Comparison of ENCODE assay signal across 8 cellular contexts in the genomic region with DNA sequence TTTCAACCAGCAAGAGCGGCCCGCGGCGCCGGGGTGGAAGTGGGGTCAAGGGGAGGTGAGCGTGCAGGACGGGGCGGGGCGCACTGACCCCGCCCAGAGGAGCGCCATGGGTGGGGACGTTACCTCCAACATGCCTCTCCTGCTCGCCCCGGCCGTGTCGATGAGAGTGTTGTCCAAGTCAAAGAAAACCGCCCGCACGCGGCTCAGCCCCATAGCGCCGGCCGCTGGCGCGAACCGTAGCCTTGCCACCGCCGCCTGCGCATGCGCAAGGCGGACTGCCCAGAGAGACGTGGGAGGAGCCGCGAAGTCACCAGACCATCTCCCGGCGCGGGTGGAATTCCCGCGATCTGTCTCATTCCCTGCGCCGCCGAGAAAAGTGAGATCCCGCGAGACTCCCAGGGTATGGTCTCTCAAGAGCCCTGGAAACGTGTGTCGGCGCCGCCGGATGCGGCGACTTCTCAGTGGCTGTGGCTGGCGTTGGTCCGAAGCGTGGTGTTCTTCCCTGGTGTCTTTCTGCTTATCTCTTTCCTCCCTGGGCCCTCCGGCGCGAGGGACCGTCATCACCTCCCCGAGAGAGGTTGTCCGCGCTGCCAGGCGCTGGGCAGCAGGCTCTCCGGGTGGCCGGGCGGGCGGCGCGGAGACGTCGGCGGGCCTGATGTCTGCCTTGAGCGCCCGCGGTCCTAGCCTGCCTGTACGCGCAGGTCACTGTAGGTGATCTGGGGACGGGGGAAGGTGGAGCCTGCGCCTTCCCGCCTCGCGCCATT. TPM values are rescaled to one million over a fixed set of nuclear protein-coding genes. Genes with fewer than 3 reads are reported as not detected.
DNase-seq lines count a peak whose midpoint lies in the region; ATAC-seq and TF ChIP-seq lines count a peak whose summit lies in the region.

A gene with protein sequence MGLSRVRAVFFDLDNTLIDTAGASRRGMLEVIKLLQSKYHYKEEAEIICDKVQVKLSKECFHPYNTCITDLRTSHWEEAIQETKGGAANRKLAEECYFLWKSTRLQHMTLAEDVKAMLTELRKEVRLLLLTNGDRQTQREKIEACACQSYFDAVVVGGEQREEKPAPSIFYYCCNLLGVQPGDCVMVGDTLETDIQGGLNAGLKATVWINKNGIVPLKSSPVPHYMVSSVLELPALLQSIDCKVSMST (minus strand): TSS at position 279 of the 764 bp plus-strand sequence. CDS start 66 bp downstream, at position 213.

- H3K27ac Mint-ChIP-seq in nephron progenitor cell = peak within 1 kb of the TSS; percentile 97
- H3K27ac Mint-ChIP-seq in stimulated activated naive CD8-positive, alpha-beta T cell treated with anti-CD3 and anti-CD28 coated beads, Interleukin-15, Interleukin-2, amounts not matched to agents 100 ng/mL and 50 ng/mL, for 24 hours = peak within 1 kb of the TSS; percentile 96

- H3K36me3 ChIP-seq in H7 (replicated peaks; ENCODE audit: control insufficient read depth, insufficient read depth, low read length) (no peaks in the 10 kb centered on the region), Loucy (ENCODE audit: insufficient read depth, low read length) (no peaks in the 10 kb centered on the region), RWPE2 (ENCODE audit: low read depth) (no peaks in the 10 kb centered on the region)

- in situ Hi-C loops in G401 (cut with HindIII; ENCODE audit: low sequenced_read_pairs) = no loop called here

- TF ChIP-seq CTCF in Loucy (conservative IDR thresholded peaks at IDR 0.05; ENCODE audit: low read length) (no peak), RWPE2 (IDR thresholded peaks at IDR 0.05; ENCODE audit: poor library complexity, severe bottlenecking) (no peak), nephron progenitor cell (IDR thresholded peaks at IDR 0.05) (no peak)

- ATAC-seq in RWPE2 (ENCODE audit: low read depth) = peak; percentile 88

- H3K27ac ChIP-seq in RWPE2 (ENCODE audit: poor library complexity, severe bottlenecking) = peak within 1 kb of the TSS; percentile 90

- peak within 1 kb of the TSS; percentile 96 for H3K4me2 ChIP-seq in Loucy (ENCODE audit: low read depth, low read length, poor library complexity, severe bottlenecking)

- peak within 1 kb of the TSS; percentile 98 for H3K9ac ChIP-seq in Loucy (ENCODE audit: low read depth, low read length, poor library complexity, severe bottlenecking)

- H3K4me1 ChIP-seq in Loucy (ENCODE audit: insufficient read depth, low read length, poor library complexity, severe bottlenecking) (peaks cover 34% of the 10 kb centered on the region), RWPE2 (ENCODE audit: insufficient read depth, poor library complexity, severe bottlenecking) (peaks cover 14% of the 10 kb centered on the region)

- peaks cover 69% of the 10 kb centered on the region for H3K79me2 ChIP-seq in Loucy (ENCODE audit: insufficient read depth, low read length)

- no peaks in the 10 kb centered on the region for H3F3A ChIP-seq in Loucy (ENCODE audit: low read depth)

- peak; percentile 96 for DNase-seq in G401 (ENCODE audit: low spot score)
- DNase-seq in H7 = peak; percentile 94
- peak; percentile 99 for DNase-seq in RWPE2 (ENCODE audit: low spot score)
- DNase-seq in activated effector memory CD4-positive, alpha-beta T cell treated with Interleukin-2 at 50 U/mL for 16 hours = peak; percentile 73
- DNase-seq in fibroblast of the conjunctiva (ENCODE audit: low read depth) = peak; percentile 96
- DNase-seq in nephron progenitor cell = peak; percentile 92

- H3K36me3 Mint-ChIP-seq in nephron progenitor cell (ENCODE audit: low read depth) = peaks cover 52% of the 10 kb centered on the region
- H3K36me3 Mint-ChIP-seq in stimulated activated naive CD8-positive, alpha-beta T cell treated with anti-CD3 and anti-CD28 coated beads, Interleukin-15, Interleukin-2, amounts not matched to agents 100 ng/mL and 50 ng/mL, for 24 hours (ENCODE audit: low read depth) = peaks cover 45% of the 10 kb centered on the region

- peaks cover 28% of the 10 kb centered on the region for H4K20me1 ChIP-seq in Loucy (ENCODE audit: insufficient read depth, low read length, poor library complexity, severe bottlenecking)

- no peaks in the 10 kb centered on the region for H3K27me3 Mint-ChIP-seq in nephron progenitor cell (ENCODE audit: low read depth, poor library complexity)
- no peaks in the 10 kb centered on the region for H3K27me3 Mint-ChIP-seq in stimulated activated naive CD8-positive, alpha-beta T cell treated with anti-CD3 and anti-CD28 coated beads, Interleukin-15, Interleukin-2, amounts not matched to agents 100 ng/mL and 50 ng/mL, for 24 hours

- H3K4me3 ChIP-seq in H7 (ENCODE audit: insufficient read depth, low read depth, low read length) (peak within 1 kb of the TSS; percentile 81), Loucy (ENCODE audit: low read length, poor library complexity, severe bottlenecking) (peak within 1 kb of the TSS; percentile 87), RWPE2 (ENCODE audit: severe bottlenecking) (peak within 1 kb of the TSS; percentile 79)

- no peaks in the 10 kb centered on the region for H3K9me2 ChIP-seq in Loucy (replicated peaks; ENCODE audit: low read depth, low read length)

- H2AFZ ChIP-seq in Loucy (ENCODE audit: low read length) = peak within 1 kb of the TSS; percentile 93

- H3K4me3 Mint-ChIP-seq in nephron progenitor cell = peak within 1 kb of the TSS; percentile 88
- peak within 1 kb of the TSS; percentile 89 for H3K4me3 Mint-ChIP-seq in stimulated activated naive CD8-positive, alpha-beta T cell treated with anti-CD3 and anti-CD28 coated beads, Interleukin-15, Interleukin-2, amounts not matched to agents 100 ng/mL and 50 ng/mL, for 24 hours

- H3K9me3 ChIP-seq in Loucy (ENCODE audit: insufficient read depth, low read depth, low read length) (no peaks in the 10 kb centered on the region), RWPE2 (ENCODE audit: severe bottlenecking) (no peaks in the 10 kb centered on the region)

- H3K27me3 ChIP-seq in H7 (ENCODE audit: control insufficient read depth, insufficient read depth, low read length) = peaks cover 4% of the 10 kb centered on the region; the same call in 1 of the 2 replicates
- H3K27me3 ChIP-seq in Loucy (ENCODE audit: insufficient read depth, low read length, poor library complexity, severe bottlenecking) = no peaks in the 10 kb centered on the region
- H3K27me3 ChIP-seq in RWPE2 (ENCODE audit: insufficient read depth, poor library complexity, severe bottlenecking) = no peaks in the 10 kb centered on the region

- H3K4me1 Mint-ChIP-seq in nephron progenitor cell = peaks cover 45% of the 10 kb centered on the region
- peaks cover 26% of the 10 kb centered on the region for H3K4me1 Mint-ChIP-seq in stimulated activated naive CD8-positive, alpha-beta T cell treated with anti-CD3 and anti-CD28 coated beads, Interleukin-15, Interleukin-2, amounts not matched to agents 100 ng/mL and 50 ng/mL, for 24 hours (ENCODE audit: low read depth)

- H3K9me3 Mint-ChIP-seq in nephron progenitor cell = peaks cover 34% of the 10 kb centered on the region
- no peaks in the 10 kb centered on the region for H3K9me3 Mint-ChIP-seq in stimulated activated naive CD8-positive, alpha-beta T cell treated with anti-CD3 and anti-CD28 coated beads, Interleukin-15, Interleukin-2, amounts not matched to agents 100 ng/mL and 50 ng/mL, for 24 hours

RNA-seq across cellular contexts. Expression of the gene that starts here (rescaled TPM):
- total RNA-seq in G401 (2014; rRNA removed; shearing (Covaris generic)) = 5.8 and 6.6 TPM in 2 replicates
- 7.0 and 7.2 TPM in 2 replicates for total RNA-seq in H7 (2014; rRNA removed; shearing (Covaris generic))

Comparison
In these comparisons a context has a peak if more than half of its experiments do, and no peak if none do; other contexts are left out.
1. Peak in every context shown above with its lines: DNase-seq, ATAC-seq, H3K4me3 ChIP-seq and H3K27ac ChIP-seq.